Comparison of ENCODE assay signal across 13 cellular contexts in genomic region chr2:190554357-190555006, GRCh38.
"Had no signal": no experiment of that assay in that cellular context is flagged by ENCODE, and none has a peak within 500 bp of the region (broad histone marks: within the 10 kb centered on the region; RNA-seq: fewer than 3 reads in every experiment).

No MANE protein-coding gene starts in this region.

- H3K27me3 ChIP-seq: thyroid gland had no signal

- H3K27ac ChIP-seq: thyroid gland, WERI-Rb-1 had no signal

- H3K36me3 ChIP-seq: thyroid gland, WERI-Rb-1 had no signal

- DNase-seq: activated CD4-positive, alpha-beta T cell treated with anti-CD3 and anti-CD28 coated beads, Interleukin-2, amount 50 U/mL, for 48 hours; dermis blood vessel endothelial cell; effector memory CD8-positive, alpha-beta T cell; midbrain; stimulated activated CD4-positive, alpha-beta T cell treated with anti-CD3 and anti-CD28 coated beads, Interleukin-12 subunit alpha, Interleukin-12 subunit beta, amount 100 ng/mL, for 4 hours; stimulated activated CD4-positive, alpha-beta T cell treated with anti-CD3 and anti-CD28 coated beads, Interleukin-1b, Interleukin-23, amount 100 ng/mL, for 48 hours; stimulated activated CD8-positive, alpha-beta memory T cell treated with anti-CD3 and anti-CD28 coated beads, Interleukin-4, amount 100 ng/mL, for 48 hours; stimulated activated naive CD4-positive, alpha-beta T cell; T-helper 2 cell; thyroid gland; WERI-Rb-1 had no signal

- H3K9me3 ChIP-seq: thyroid gland had no signal

- ATAC-seq: effector memory CD8-positive, alpha-beta T cell had no signal

- FAIRE-seq: urothelium cell line had no signal

- H3K4me3 ChIP-seq: lung, thyroid gland had no signal

- H3K4me1 ChIP-seq: thyroid gland had no signal
